Comparison of ENCODE assay signal across 15 cellular contexts in the genomic region with DNA sequence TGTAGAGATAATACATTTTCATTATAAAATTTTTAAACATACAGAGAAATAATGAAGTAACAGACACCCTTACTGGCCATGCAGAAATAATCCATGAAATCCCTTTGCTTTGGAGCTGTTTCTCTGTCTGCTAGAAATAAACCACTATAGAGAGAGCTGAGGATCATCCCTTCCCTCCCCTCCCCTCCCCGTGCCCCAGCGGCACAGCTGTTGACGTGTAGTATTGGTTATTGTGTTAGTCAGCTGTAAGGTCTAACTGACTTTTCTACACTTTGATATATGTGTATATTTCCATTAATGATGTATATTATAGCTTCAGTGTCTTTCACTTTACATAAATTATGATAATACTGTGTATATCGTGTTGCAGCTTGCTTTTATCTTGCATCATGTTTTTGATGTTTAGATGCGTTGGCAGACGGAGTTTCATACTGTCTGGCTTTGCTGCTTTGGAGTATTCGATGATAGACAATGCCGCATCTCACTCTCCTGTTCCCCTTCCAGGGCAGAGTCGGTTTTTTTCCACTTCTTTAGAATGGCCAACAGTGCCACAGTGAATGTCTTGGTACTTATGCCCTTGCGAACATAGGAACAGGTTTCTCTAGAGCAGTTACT. TPM values are rescaled to one million over a fixed set of nuclear protein-coding genes. Genes with fewer than 3 reads are reported as not detected.
"Had no signal": no experiment of that assay in that cellular context is flagged by ENCODE, and none has a peak within 500 bp of the region (broad histone marks: within the 10 kb centered on the region; RNA-seq: fewer than 3 reads in every experiment).

No MANE protein-coding gene starts in this region.

- H3K36me3 ChIP-seq: gastroesophageal sphincter, thyroid gland, vagina had no signal

- H3K27ac ChIP-seq: body of pancreas, coronary artery, epithelial cell of prostate, gastroesophageal sphincter, thyroid gland, vagina had no signal

- H3K27ac Mint-ChIP-seq: activated CD8-positive, alpha-beta T cell treated with anti-CD3 and anti-CD28 coated beads, Interleukin-2, amount 10 ng/mL, durations not matched to agents 7 days and 5 days; activated naive CD4-positive, alpha-beta T cell treated with anti-CD3 and anti-CD28 coated beads, Interleukin-2, amount 50 U/mL, for 72 hours; T-helper 17 cell had no signal

- H3K4me3 Mint-ChIP-seq: activated CD8-positive, alpha-beta T cell treated with anti-CD3 and anti-CD28 coated beads, Interleukin-2, amount 10 ng/mL, durations not matched to agents 7 days and 5 days; T-helper 17 cell had no signal

- DNase-seq: activated CD8-positive, alpha-beta memory T cell treated with anti-CD3 and anti-CD28 coated beads, Interleukin-2, amount 50 U/mL, for 48 hours; activated CD8-positive, alpha-beta T cell treated with anti-CD3 and anti-CD28 coated beads, Interleukin-2, amount 10 ng/mL, durations not matched to agents 7 days and 5 days; amniotic stem cell; body of pancreas; central memory CD4-positive, alpha-beta T cell; effector memory CD4-positive, alpha-beta T cell; retina; T-helper 17 cell; thyroid gland had no signal

- H3K9me3 ChIP-seq: body of pancreas, gastroesophageal sphincter, thyroid gland, vagina had no signal

- ATAC-seq: activated CD8-positive, alpha-beta T cell treated with anti-CD3 and anti-CD28 coated beads, Interleukin-2, amount 10 ng/mL, durations not matched to agents 7 days and 5 days; body of pancreas; gastroesophageal sphincter; T-helper 17 cell had no signal

- H3K36me3 Mint-ChIP-seq: activated naive CD4-positive, alpha-beta T cell treated with anti-CD3 and anti-CD28 coated beads, Interleukin-2, amount 50 U/mL, for 72 hours had no signal

- H3K4me3 ChIP-seq: body of pancreas, coronary artery, gastroesophageal sphincter, thyroid gland, vagina had no signal

- H3K9me3 Mint-ChIP-seq: activated naive CD4-positive, alpha-beta T cell treated with anti-CD3 and anti-CD28 coated beads, Interleukin-2, amount 50 U/mL, for 72 hours had no signal

RNA-seq across cellular contexts. Expression of gene GRID1, which starts 27.4 kb away (rescaled TPM):
- total RNA-seq: activated CD8-positive, alpha-beta T cell treated with anti-CD3 and anti-CD28 coated beads, Interleukin-2, amount 10 ng/mL, durations not matched to agents 7 days and 5 days; activated naive CD4-positive, alpha-beta T cell treated with anti-CD3 and anti-CD28 coated beads, Interleukin-2, amount 50 U/mL, for 72 hours; myocyte; T-helper 17 cell had no signal
